ENCODE assay signal across 13 cellular contexts in the genomic region with DNA sequence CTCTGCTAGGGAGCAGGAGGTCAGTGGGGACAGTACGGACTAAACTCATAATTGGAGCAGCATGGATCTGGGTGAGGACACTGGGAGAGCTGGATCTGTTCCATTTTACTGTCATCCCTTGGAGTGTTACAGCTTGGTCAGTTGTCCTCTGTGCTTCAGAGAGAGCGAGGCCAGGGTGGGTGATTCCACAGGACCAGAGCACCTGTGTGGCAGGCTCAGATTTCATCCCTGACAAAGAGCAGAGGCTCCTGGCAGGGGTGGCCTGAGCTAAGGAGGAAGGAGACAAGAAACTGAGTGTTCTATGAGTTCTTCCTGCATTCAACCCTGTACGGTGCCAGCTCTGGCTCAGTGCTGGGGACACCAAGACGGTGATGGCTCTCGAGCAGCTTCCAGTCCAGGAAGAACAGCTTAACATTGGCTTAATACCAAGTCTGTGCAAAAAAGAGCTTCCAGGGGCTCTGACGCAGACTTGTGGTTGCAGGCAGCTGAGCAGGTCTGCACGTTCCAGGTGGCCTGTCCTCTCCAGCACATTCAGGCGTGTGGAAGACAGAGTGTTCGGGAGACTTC. TPM values are rescaled to one million over a fixed set of nuclear protein-coding genes. Genes with fewer than 3 reads are reported as not detected.
A peak's percentile ranks its signal among the peaks of the same experiment; 100 is the strongest.
DNase-seq lines count a peak whose midpoint lies in the region; ATAC-seq, FAIRE-seq and TF ChIP-seq lines count a peak whose summit lies in the region.
"Had no signal": no experiment of that assay in that cellular context is flagged by ENCODE, and none has a peak within 500 bp of the region (broad histone marks: within the 10 kb centered on the region; RNA-seq: fewer than 3 reads in every experiment).

No MANE protein-coding gene starts in this region.

- no peak overlapping the region for H3K4me3 ChIP-seq in prostate gland
- H3K4me3 ChIP-seq: upper lobe of left lung had no signal

- CTCF ChIA-PET in GM10248 (lab: Yijun Ruan, JAX) = interaction anchor here (0.7 to 7.5 kb wide), 6 partner anchors 12 to 124 kb away, joined by 3 to 93 read pairs (median 4); no protein-coding TSS in a partner anchor

- H3K4me1 ChIP-seq in prostate gland (replicated peaks) = no peaks in the 10 kb centered on the region
- H3K4me1 ChIP-seq: upper lobe of left lung had no signal

- in situ Hi-C loops in G401 (cut with HindIII; ENCODE audit: low sequenced_read_pairs) = no loop called here

- no peaks in the 10 kb centered on the region for H3K9me3 ChIP-seq in prostate gland
- H3K9me3 ChIP-seq: upper lobe of left lung had no signal

- no peaks in the 10 kb centered on the region for H3K36me3 ChIP-seq in prostate gland
- H3K36me3 ChIP-seq: upper lobe of left lung had no signal

- POLR2A ChIA-PET in GM10248 (lab: Yijun Ruan, JAX) = no interaction called here

- no peak for ATAC-seq in GM18858 (IDR thresholded peaks at IDR 0.05; ENCODE audit: unreplicated experiment)
- ATAC-seq: effector memory CD8-positive, alpha-beta T cell had no signal

- intact Hi-C loops in prostate gland (cut with DNase I) = no loop called here

- no peak for TF ChIP-seq CTCF in prostate gland (IDR thresholded peaks at IDR 0.05)
- TF ChIP-seq CTCF in GM10248 (IDR thresholded peaks at IDR 0.05; ENCODE audit: control extremely low read depth, extremely low read depth, low read depth, missing control alignments) = no peak

- H3K27me3 ChIP-seq in prostate gland (replicated peaks; ENCODE audit: insufficient read depth) = no peaks in the 10 kb centered on the region
- H3K27me3 ChIP-seq: upper lobe of left lung had no signal

- no peak for FAIRE-seq in RCC 7860 (lab: Jason Lieb, UNC)
- FAIRE-seq in GM19239 (lab: Jason Lieb, UNC) = no peak
- FAIRE-seq: G401.6 had no signal

- H3K27ac ChIP-seq in epithelial cell of prostate = peak overlapping the region; percentile 98
- H3K27ac ChIP-seq in prostate gland = peak overlapping the region; percentile 11 to 24
- H3K27ac ChIP-seq: upper lobe of left lung had no signal

- 21% methylated on average over 9 of the region's 9 CpGs for WGBS in prostate gland

- TF ChIP-seq POLR2A in prostate gland (IDR thresholded peaks at IDR 0.05) = no peak

- DNase-seq in G401 (ENCODE audit: low spot score) (peak; percentile 30), RCC 7860 (ENCODE audit: low spot score) (peak; percentile 4), epithelial cell of prostate (ENCODE audit: low read depth, low spot score) (no peak), prostate gland (ENCODE audit: low spot score) (peak; percentile 40), GM19239 (ENCODE audit: insufficient read length, low spot score) (no peak), GM10248 (ENCODE audit: extremely low spot score) (no peak)
- DNase-seq: activated B cell treated with CpG ODN at 0.5 μM for 24 hours; activated gamma-delta T cell treated with Interleukin-2 at 50 U/mL for 16 hours; effector memory CD8-positive, alpha-beta T cell; nucleus accumbens; upper lobe of left lung had no signal

RNA-seq across cellular contexts. Expression of a gene that starts 8.4 kb away (rescaled TPM):
- total RNA-seq in G401 (2014; rRNA removed; shearing (Covaris generic)) = 1.8 and 3.9 TPM in 2 replicates
- total RNA-seq in prostate gland = 10 to 100 TPM in 1 of 2 donors, 1 to 10 TPM in 1; 7.9 to 16.2 TPM
- total RNA-seq: activated B cell treated with CpG ODN at 0.5 μM for 24 hours had no signal

RNA-seq across cellular contexts. Expression of a gene that starts 38.9 kb away (rescaled TPM):
- 48.6 and 88.4 TPM in 2 replicates for total RNA-seq in G401 (2014; rRNA removed; shearing (Covaris generic))
- total RNA-seq in prostate gland = 10 to 100 TPM; 43.9 to 60.4 TPM

RNA-seq across cellular contexts. Expression of a gene that starts 40.7 kb away (rescaled TPM):
- 31.0 and 33.7 TPM in 2 replicates for total RNA-seq in G401 (2014; rRNA removed; shearing (Covaris generic))
- total RNA-seq in prostate gland = 10 to 100 TPM in 1 of 2 donors, 1 to 10 TPM in 1; 1.5 to 15.1 TPM

Comparison
In these comparisons a context has a peak if more than half of its experiments do, and no peak if none do; other contexts are left out.
1. DNase-seq: peak in G401 (single experiment), RCC 7860 (single experiment) and prostate gland (single experiment); none in epithelial cell of prostate (single experiment), GM19239 (single experiment) and GM10248 (single experiment).